ENCODE assay signal across 17 cellular contexts in the genomic region with DNA sequence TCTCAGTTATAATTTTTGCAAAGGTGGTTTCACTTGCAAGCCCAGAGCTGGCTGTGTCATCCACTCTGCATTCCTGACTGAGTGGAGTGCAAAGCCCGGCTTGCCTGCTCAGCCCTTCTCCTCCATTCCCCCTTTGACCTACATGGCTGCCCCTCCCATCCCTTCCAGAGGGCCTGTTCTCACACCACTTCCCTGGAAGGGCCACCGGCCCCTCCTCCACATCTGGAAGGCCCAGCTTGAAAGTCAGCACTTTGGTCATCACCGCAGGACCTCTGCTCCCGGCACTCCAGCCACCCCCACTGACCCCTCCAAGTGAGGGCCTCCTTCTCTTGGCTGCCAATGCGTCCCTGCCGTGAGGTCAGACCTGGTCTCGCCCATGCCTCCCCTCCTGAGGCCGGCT.
DNase-seq lines count a peak whose midpoint lies in the region; ATAC-seq, FAIRE-seq and TF ChIP-seq lines count a peak whose summit lies in the region.
"Had no signal": no experiment of that assay in that cellular context is flagged by ENCODE, and none has a peak within 500 bp of the region (broad histone marks: within the 10 kb centered on the region; RNA-seq: fewer than 3 reads in every experiment).

No MANE protein-coding gene starts in this region.

- H3K9me3 Mint-ChIP-seq in neural progenitor cell = peaks cover 16% of the 10 kb centered on the region
- H3K9me3 Mint-ChIP-seq in naive thymus-derived CD4-positive, alpha-beta T cell = peaks cover 0 to 12% (median 5%) of the 10 kb centered on the region in 11 donors
- H3K9me3 Mint-ChIP-seq in activated CD8-positive, alpha-beta T cell treated with anti-CD3 and anti-CD28 coated beads for 36 hours = peaks cover 2% of the 10 kb centered on the region

- H3K9ac ChIP-seq in neural progenitor cell = no peak overlapping the region

- H3K9me3 ChIP-seq in right cardiac atrium (ENCODE audit: control insufficient read depth, low read length) (no peaks in the 10 kb centered on the region), neural progenitor cell (ENCODE audit: low read depth) (no peaks in the 10 kb centered on the region), pancreas (no peaks in the 10 kb centered on the region)
- peaks cover 0 to 4% (median 0%) of the 10 kb centered on the region in 3 experiments for H3K9me3 ChIP-seq in naive thymus-derived CD4-positive, alpha-beta T cell (ENCODE audit: control insufficient read depth in 2 of 3, low read length in 3 of 3)
- H3K9me3 ChIP-seq: Peyer's patch had no signal

- DNase-seq in AG08396 (ENCODE audit: low spot score) (peak; percentile 69), NCI-H226 (peak; percentile 29), right cardiac atrium (peak; percentile 44 to 60 (median 49)), neural progenitor cell (ENCODE audit: low spot score) (peak; percentile 16), pancreas (no peak)
- DNase-seq in naive thymus-derived CD4-positive, alpha-beta T cell = no peak
- DNase-seq in activated CD8-positive, alpha-beta T cell treated with anti-CD3 and anti-CD28 coated beads for 36 hours = no peak
- DNase-seq: activated CD4-positive, alpha-beta memory T cell treated with anti-CD3 and anti-CD28 coated beads for 36 hours; cortex of kidney; hypothalamus; NCI-H2081 treated with DMSO at 0.1 percent for 48 hours; Peyer's patch had no signal

- H3K79me2 ChIP-seq in neural progenitor cell (ENCODE audit: low read depth) = no peaks in the 10 kb centered on the region

- FAIRE-seq in pancreas (lab: Jason Lieb, UNC) = no peak

- ATAC-seq in right cardiac atrium (peak; percentile 41 to 53), pancreas (no peak), GM18505 (IDR thresholded peaks at IDR 0.05; ENCODE audit: unreplicated experiment) (no peak)
- no peak for ATAC-seq in naive thymus-derived CD4-positive, alpha-beta T cell
- no peak for ATAC-seq in activated CD8-positive, alpha-beta T cell treated with anti-CD3 and anti-CD28 coated beads for 36 hours
- ATAC-seq: stimulated activated effector memory CD8-positive, alpha-beta T cell treated with anti-CD3 and anti-CD28 coated beads, Interleukin-12 subunit alpha, Interleukin-12 subunit beta, amount 100 ng/mL, for 72 hours had no signal

- peak overlapping the region; percentile 63 for H2AFZ ChIP-seq in neural progenitor cell (replicated peaks)

- H3K4me1 ChIP-seq in right cardiac atrium (ENCODE audit: control insufficient read depth, insufficient read depth, low read length) (no peaks in the 10 kb centered on the region), neural progenitor cell (peaks cover 5% of the 10 kb centered on the region), pancreas (no peaks in the 10 kb centered on the region)
- H3K4me1 ChIP-seq in naive thymus-derived CD4-positive, alpha-beta T cell (ENCODE audit: control insufficient read depth in 2 of 2, insufficient read depth in 2 of 2, low read length in 2 of 2) = no peaks in the 10 kb centered on the region

- H3K4me3 Mint-ChIP-seq in neural progenitor cell = no peak overlapping the region
- H3K4me3 Mint-ChIP-seq in naive thymus-derived CD4-positive, alpha-beta T cell = no peak overlapping the region
- no peak overlapping the region for H3K4me3 Mint-ChIP-seq in activated CD8-positive, alpha-beta T cell treated with anti-CD3 and anti-CD28 coated beads for 36 hours
- H3K4me3 Mint-ChIP-seq: activated CD4-positive, alpha-beta memory T cell treated with anti-CD3 and anti-CD28 coated beads for 36 hours; activated T-helper 1 cell treated with anti-CD3 and anti-CD28 coated beads, Interleukin-12 subunit alpha, Interleukin-12 subunit beta, Interleukin-2, Interleukin-4 antibody, amounts not matched to agents 30 ng/mL and 10 ng/mL and 1 ng/mL, durations not matched to agents 14 hours and 24 hours and 36 hours; neural crest cell; stimulated activated effector memory CD8-positive, alpha-beta T cell treated with anti-CD3 and anti-CD28 coated beads, Interleukin-12 subunit alpha, Interleukin-12 subunit beta, amount 100 ng/mL, for 72 hours had no signal

- H3K27ac ChIP-seq in right cardiac atrium (ENCODE audit: low read length) (no peak overlapping the region), neural progenitor cell (no peak overlapping the region), pancreas (no peak overlapping the region)
- H3K27ac ChIP-seq in naive thymus-derived CD4-positive, alpha-beta T cell (ENCODE audit: low read depth, low read length) = no peak overlapping the region
- H3K27ac ChIP-seq: Peyer's patch had no signal

- no peak overlapping the region for H3K4me3 ChIP-seq in right cardiac atrium (ENCODE audit: low read length)
- no peak overlapping the region for H3K4me3 ChIP-seq in neural progenitor cell
- no peak overlapping the region for H3K4me3 ChIP-seq in naive thymus-derived CD4-positive, alpha-beta T cell (ENCODE audit: low read length)
- H3K4me3 ChIP-seq in pancreas = no peak overlapping the region
- H3K4me3 ChIP-seq: Peyer's patch, tibial nerve had no signal

- TF ChIP-seq CTCF in neural progenitor cell (IDR thresholded peaks at IDR 0.05) = no peak
- no peak for TF ChIP-seq CTCF in pancreas (IDR thresholded peaks at IDR 0.05)
- no peak for TF ChIP-seq CTCF in activated CD8-positive, alpha-beta T cell treated with anti-CD3 and anti-CD28 coated beads for 36 hours (IDR thresholded peaks at IDR 0.05)

- TF ChIP-seq POLR2A in GM18505 (IDR thresholded peaks at IDR 0.05; ENCODE audit: borderline replicate concordance, extremely low read depth, insufficient read depth, insufficient read length) = no peak

- H3K27me3 ChIP-seq in right cardiac atrium (ENCODE audit: control insufficient read depth, insufficient read depth) (no peaks in the 10 kb centered on the region), neural progenitor cell (peaks cover 32% of the 10 kb centered on the region), pancreas (no peaks in the 10 kb centered on the region)
- H3K27me3 ChIP-seq in naive thymus-derived CD4-positive, alpha-beta T cell (ENCODE audit: control insufficient read depth in 2 of 2, insufficient read depth in 2 of 2, low read length in 2 of 2) = peaks cover 6 to 9% of the 10 kb centered on the region in 2 donors

- CTCF ChIA-PET in naive thymus-derived CD4-positive, alpha-beta T cell (lab: Charles Lee) = no interaction called here
- CTCF ChIA-PET in activated CD8-positive, alpha-beta T cell treated with anti-CD3 and anti-CD28 coated beads for 36 hours (lab: Charles Lee) = no interaction called here

- H3K27me3 Mint-ChIP-seq in neural progenitor cell (ENCODE audit: insufficient read depth, low read depth) = peaks cover 16% of the 10 kb centered on the region
- peaks cover 29 to 58% (median 42%) of the 10 kb centered on the region in 5 donors for H3K27me3 Mint-ChIP-seq in naive thymus-derived CD4-positive, alpha-beta T cell
- H3K27me3 Mint-ChIP-seq in activated CD8-positive, alpha-beta T cell treated with anti-CD3 and anti-CD28 coated beads for 36 hours = peaks cover 29% of the 10 kb centered on the region

- POLR2A ChIA-PET in naive thymus-derived CD4-positive, alpha-beta T cell (lab: Charles Lee) = no interaction called here
- POLR2A ChIA-PET in activated CD8-positive, alpha-beta T cell treated with anti-CD3 and anti-CD28 coated beads for 36 hours (lab: Charles Lee) = no interaction called here

- H3K36me3 ChIP-seq in neural progenitor cell (no peaks in the 10 kb centered on the region), pancreas (no peaks in the 10 kb centered on the region)
- no peaks in the 10 kb centered on the region for H3K36me3 ChIP-seq in naive thymus-derived CD4-positive, alpha-beta T cell (ENCODE audit: control insufficient read depth in 2 of 3, insufficient read depth in 3 of 3, low read length in 3 of 3)
- H3K36me3 ChIP-seq: Peyer's patch, tibial nerve had no signal

- 43% methylated on average over 8 of the region's 8 CpGs for WGBS in right cardiac atrium
- WGBS in pancreas, 2 donors = 66 to 70% methylated on average over 8 of the region's 8 CpGs

- peaks cover 20% of the 10 kb centered on the region for H3K4me1 Mint-ChIP-seq in neural progenitor cell
- peaks cover 0 to 11% (median 7%) of the 10 kb centered on the region in 7 donors for H3K4me1 Mint-ChIP-seq in naive thymus-derived CD4-positive, alpha-beta T cell
- peaks cover 5% of the 10 kb centered on the region for H3K4me1 Mint-ChIP-seq in activated CD8-positive, alpha-beta T cell treated with anti-CD3 and anti-CD28 coated beads for 36 hours (ENCODE audit: low read depth)

- no peak overlapping the region for H3K27ac Mint-ChIP-seq in neural progenitor cell
- H3K27ac Mint-ChIP-seq in naive thymus-derived CD4-positive, alpha-beta T cell = no peak overlapping the region
- H3K27ac Mint-ChIP-seq in activated CD8-positive, alpha-beta T cell treated with anti-CD3 and anti-CD28 coated beads for 36 hours = no peak overlapping the region
- H3K27ac Mint-ChIP-seq: activated CD4-positive, alpha-beta memory T cell treated with anti-CD3 and anti-CD28 coated beads for 36 hours; activated T-helper 1 cell treated with anti-CD3 and anti-CD28 coated beads, Interleukin-12 subunit alpha, Interleukin-12 subunit beta, Interleukin-2, Interleukin-4 antibody, amounts not matched to agents 30 ng/mL and 10 ng/mL and 1 ng/mL, durations not matched to agents 14 hours and 24 hours and 36 hours; stimulated activated effector memory CD8-positive, alpha-beta T cell treated with anti-CD3 and anti-CD28 coated beads, Interleukin-12 subunit alpha, Interleukin-12 subunit beta, amount 100 ng/mL, for 72 hours had no signal

- no peaks in the 10 kb centered on the region for H4K20me1 ChIP-seq in neural progenitor cell (ENCODE audit: low read depth)

- no peak overlapping the region for H3K4me2 ChIP-seq in neural progenitor cell

- H3K36me3 Mint-ChIP-seq in neural progenitor cell = peaks cover 2% of the 10 kb centered on the region
- peaks cover 0 to 5% (median under 1%) of the 10 kb centered on the region in 5 donors for H3K36me3 Mint-ChIP-seq in naive thymus-derived CD4-positive, alpha-beta T cell
- peaks cover 2% of the 10 kb centered on the region for H3K36me3 Mint-ChIP-seq in activated CD8-positive, alpha-beta T cell treated with anti-CD3 and anti-CD28 coated beads for 36 hours (ENCODE audit: low read depth)
- H3K36me3 Mint-ChIP-seq: activated CD4-positive, alpha-beta memory T cell treated with anti-CD3 and anti-CD28 coated beads for 36 hours; stimulated activated effector memory CD8-positive, alpha-beta T cell treated with anti-CD3 and anti-CD28 coated beads, Interleukin-12 subunit alpha, Interleukin-12 subunit beta, amount 100 ng/mL, for 72 hours had no signal

- H3F3A ChIP-seq in neural progenitor cell (ENCODE audit: low read depth) = no peaks in the 10 kb centered on the region

- intact Hi-C loops in right cardiac atrium (cut with DNase I) (no loop called here), pancreas (cut with DNase I) (no loop called here)
- intact Hi-C loops in naive thymus-derived CD4-positive, alpha-beta T cell (cut with micrococcal nuclease) = no loop called here
- intact Hi-C loops in activated CD8-positive, alpha-beta T cell treated with anti-CD3 and anti-CD28 coated beads for 36 hours (cut with micrococcal nuclease) = no loop called here

Comparison
In these comparisons a context has a peak if more than half of its experiments do, and no peak if none do; other contexts are left out.
1. DNase-seq: peak in AG08396 (single experiment), NCI-H226 (single experiment), right cardiac atrium (3 of 3) and neural progenitor cell (single experiment); none in naive thymus-derived CD4-positive, alpha-beta T cell (0 of 9), pancreas (0 of 6) and activated CD8-positive, alpha-beta T cell treated with anti-CD3 and anti-CD28 coated beads for 36 hours (single experiment).
2. ATAC-seq: peak in right cardiac atrium (2 of 2); none in naive thymus-derived CD4-positive, alpha-beta T cell (single experiment), pancreas (0 of 4), GM18505 (single experiment) and activated CD8-positive, alpha-beta T cell treated with anti-CD3 and anti-CD28 coated beads for 36 hours (single experiment).